10 cellular contexts compared by ENCODE assay signal in genomic region chr15:41930221-41930866, GRCh38. TPM values are rescaled to one million over a fixed set of nuclear protein-coding genes. Genes with fewer than 3 reads are reported as not detected.
A peak's percentile ranks its signal among the peaks of the same experiment; 100 is the strongest.
DNase-seq lines count a peak whose midpoint lies in the region; ATAC-seq and TF ChIP-seq lines count a peak whose summit lies in the region.
"Had no signal": no experiment of that assay in that cellular context is flagged by ENCODE, and none has a peak within 500 bp of the region (broad histone marks: within the 10 kb centered on the region; RNA-seq: fewer than 3 reads in every experiment).

No MANE protein-coding gene starts in this region.

- H3K4me1 Mint-ChIP-seq in glutamatergic neuron (ENCODE audit: low read depth, unreplicated experiment) = peaks cover 9% of the 10 kb centered on the region

- H3K4me3 ChIP-seq in fibroblast of villous mesenchyme (ENCODE audit: low read depth, low read length) (no peak overlapping the region), sigmoid colon (no peak overlapping the region)

- H3K27me3 Mint-ChIP-seq in glutamatergic neuron (ENCODE audit: unreplicated experiment) = no peaks in the 10 kb centered on the region
- H3K27me3 Mint-ChIP-seq: central memory CD8-positive, alpha-beta T cell had no signal

- H3K27ac ChIP-seq in sigmoid colon = peak overlapping the region; percentile 54 to 64 (median 57)

- 17 to 56% methylated on average over 8 of the region's 8 CpGs for WGBS in sigmoid colon, 2 donors

- TF ChIP-seq POLR2A in sigmoid colon (IDR thresholded peaks at IDR 0.05) = no peak

- DNase-seq in GM04503 (ENCODE audit: low read depth) (peak; percentile 96), SKM-1 (lab: John Stamatoyannopoulos, UW; ENCODE audit: unreplicated experiment) (peak; percentile 25), fibroblast of villous mesenchyme (ENCODE audit: low read depth) (peak; percentile 95), sigmoid colon (no peak), glutamatergic neuron (no peak), NCI-H1092 treated with DMSO at 0.1 percent for 48 hours (lab: John Stamatoyannopoulos, UW) (no peak)
- DNase-seq: NCI-H526 treated with DMSO at 0.1 percent for 48 hours had no signal

- H3K9me3 Mint-ChIP-seq in glutamatergic neuron (ENCODE audit: unreplicated experiment) = no peaks in the 10 kb centered on the region
- H3K9me3 Mint-ChIP-seq: central memory CD8-positive, alpha-beta T cell had no signal

- intact Hi-C loops in sigmoid colon (cut with DNase I) = no loop called here

- no peak for TF ChIP-seq EP300 in sigmoid colon (IDR thresholded peaks at IDR 0.05)

- no peak for ATAC-seq in GM21367 (IDR thresholded peaks at IDR 0.05; ENCODE audit: unreplicated experiment)
- no peak for ATAC-seq in GM21360 (IDR thresholded peaks at IDR 0.05; ENCODE audit: unreplicated experiment)

- H3K4me1 ChIP-seq in sigmoid colon = peaks cover 0 to 46% (median 35%) of the 10 kb centered on the region in 4 donors

- H3K36me3 Mint-ChIP-seq in glutamatergic neuron (ENCODE audit: unreplicated experiment) = no peaks in the 10 kb centered on the region

- TF ChIP-seq CTCF in fibroblast of villous mesenchyme (IDR thresholded peaks at IDR 0.05; ENCODE audit: insufficient read depth, low read depth, low read length) (peak; percentile 43), sigmoid colon (IDR thresholded peaks at IDR 0.05) (no peak), glutamatergic neuron (IDR thresholded peaks at IDR 0.05; ENCODE audit: partially characterized antibody, unreplicated experiment) (no peak)

- H3K9me3 ChIP-seq in sigmoid colon = no peaks in the 10 kb centered on the region

- no peak overlapping the region for H3K27ac Mint-ChIP-seq in glutamatergic neuron (ENCODE audit: unreplicated experiment)

- no peak overlapping the region for H3K4me3 Mint-ChIP-seq in glutamatergic neuron (ENCODE audit: unreplicated experiment)
- H3K4me3 Mint-ChIP-seq: central memory CD8-positive, alpha-beta T cell had no signal

- H3K36me3 ChIP-seq in sigmoid colon = no peaks in the 10 kb centered on the region

- no peaks in the 10 kb centered on the region for H3K27me3 ChIP-seq in sigmoid colon

RNA-seq across cellular contexts. Expression of gene SPTBN5, which starts 36.5 kb away (rescaled TPM):
- total RNA-seq in fibroblast of villous mesenchyme (0.32 and 0.43 TPM in 2 replicates), sigmoid colon (1 to 10 TPM in 1 of 4 donors, under 1 TPM in 3; under 0.01 to 1.7 (median 0.26) TPM), glutamatergic neuron (ENCODE audit: unreplicated experiment) (0.32 TPM)
- 1 to 10 TPM in 1 of 3 donors, under 1 TPM in 2; 0.60 to 2.3 (median 0.92) TPM for polyA plus RNA-seq in sigmoid colon

RNA-seq across cellular contexts. Expression of gene EHD4, which starts 42.0 kb away (rescaled TPM):
- total RNA-seq in fibroblast of villous mesenchyme = 18.0 and 19.0 TPM in 2 replicates
- total RNA-seq in sigmoid colon = 10 to 100 TPM in 3 of 4 donors, 1 to 10 TPM in 1; 8.9 to 13.0 (median 11.3) TPM
- 10 to 100 TPM; 16.8 to 37.0 (median 30.5) TPM for polyA plus RNA-seq in sigmoid colon
- total RNA-seq in glutamatergic neuron (ENCODE audit: unreplicated experiment) = 4.0 TPM

Comparison
In these comparisons a context has a peak if more than half of its experiments do, and no peak if none do; other contexts are left out.
1. DNase-seq: peak in GM04503 (single experiment), SKM-1 (single experiment) and fibroblast of villous mesenchyme (single experiment); none in sigmoid colon (single experiment), glutamatergic neuron (single experiment) and NCI-H1092 treated with DMSO at 0.1 percent for 48 hours (single experiment).